ENCODE assay signal across 20 cellular contexts in genomic region chr1:228062085-228062791, GRCh38. TPM values are rescaled to one million over a fixed set of nuclear protein-coding genes. Genes with fewer than 3 reads are reported as not detected.
DNase-seq lines count a peak whose midpoint lies in the region; ATAC-seq and TF ChIP-seq lines count a peak whose summit lies in the region.
"Had no signal": no experiment of that assay in that cellular context is flagged by ENCODE, and none has a peak within 500 bp of the region (broad histone marks: within the 10 kb centered on the region; RNA-seq: fewer than 3 reads in every experiment).

No MANE protein-coding gene starts in this region.

- peaks cover 12% of the 10 kb centered on the region for H3K9me3 Mint-ChIP-seq in nephron progenitor cell
- H3K9me3 Mint-ChIP-seq: IgD-negative memory B cell had no signal

- intact Hi-C loops in Right ventricle myocardium inferior (cut with DNase I): no loop called here
- intact Hi-C loops in left cardiac atrium (cut with DNase I): no loop called here
- intact Hi-C loops in left lung (cut with DNase I): no loop called here
- intact Hi-C loops in sigmoid colon (cut with DNase I): no loop called here

- peaks cover 29 to 100% of the 10 kb centered on the region in 2 donors for H3K27me3 ChIP-seq in left lung
- H3K27me3 ChIP-seq in sigmoid colon: peaks cover 40 to 100% (median 92%) of the 10 kb centered on the region in 3 donors

- H3K36me3 ChIP-seq in left lung (no peaks in the 10 kb centered on the region), sigmoid colon (no peaks in the 10 kb centered on the region)
- H3K36me3 ChIP-seq: SJSA1 had no signal

- no peak overlapping the region for H3K4me3 Mint-ChIP-seq in nephron progenitor cell
- H3K4me3 Mint-ChIP-seq: IgD-negative memory B cell had no signal

- H3K27ac ChIP-seq in left lung (no peak overlapping the region), sigmoid colon (no peak overlapping the region)
- H3K27ac ChIP-seq: C4-2B, PC-9, SJSA1 had no signal

- H3K27me3 Mint-ChIP-seq in nephron progenitor cell (ENCODE audit: low read depth, poor library complexity): peaks cover 48% of the 10 kb centered on the region

- 95% methylated on average over 9 of the region's 9 CpGs for WGBS in sigmoid colon, 2 donors

- TF ChIP-seq EP300 in sigmoid colon (IDR thresholded peaks at IDR 0.05): no peak

- no peak for TF ChIP-seq POLR2A in sigmoid colon (IDR thresholded peaks at IDR 0.05)

- DNase-seq in Right ventricle myocardium inferior (ENCODE audit: missing footprints) (peak; percentile 53), left cardiac atrium (no peak), left lung (peak; percentile 26 to 68), sigmoid colon (peak; percentile 56), nephron progenitor cell (no peak), hypothalamus (lab: John Stamatoyannopoulos, UW) (no peak), GM03348 (ENCODE audit: low spot score) (no peak)
- DNase-seq: Karpas-422, MV-4-11, NCI-H1105 treated with DMSO at 0.1 percent for 48 hours, NCI-H2029 treated with DMSO at 0.1 percent for 48 hours, NCI-H226, NCI-H510A treated with DMSO at 0.1 percent for 48 hours, NCI-H748 treated with DMSO at 0.1 percent for 48 hours, PC-9 had no signal

- no peaks in the 10 kb centered on the region for H3K9me3 ChIP-seq in left lung
- no peaks in the 10 kb centered on the region for H3K9me3 ChIP-seq in sigmoid colon
- H3K9me3 ChIP-seq: SJSA1 had no signal

- TF ChIP-seq CTCF in left lung (IDR thresholded peaks at IDR 0.05) (no peak), sigmoid colon (IDR thresholded peaks at IDR 0.05) (no peak), nephron progenitor cell (IDR thresholded peaks at IDR 0.05) (no peak)

- H3K4me1 Mint-ChIP-seq in nephron progenitor cell: peaks cover 12% of the 10 kb centered on the region

- peaks cover 11 to 20% of the 10 kb centered on the region in 2 donors for H3K4me1 ChIP-seq in left lung
- peaks cover 0 to 22% (median 16%) of the 10 kb centered on the region in 4 donors for H3K4me1 ChIP-seq in sigmoid colon

- ATAC-seq in Right ventricle myocardium inferior (no peak), left cardiac atrium (no peak), left lung (no peak)

- no peaks in the 10 kb centered on the region for H3K36me3 Mint-ChIP-seq in nephron progenitor cell (ENCODE audit: low read depth)

- H3K27ac Mint-ChIP-seq in nephron progenitor cell: no peak overlapping the region
- H3K27ac Mint-ChIP-seq: IgD-negative memory B cell had no signal

- H3K4me3 ChIP-seq in left lung (no peak overlapping the region), sigmoid colon (no peak overlapping the region)
- H3K4me3 ChIP-seq: PC-9, SJSA1 had no signal

RNA-seq across cellular contexts. Expression of gene ARF1, which starts 20.3 kb away (rescaled TPM):
- total RNA-seq in Right ventricle myocardium inferior (281 TPM), left cardiac atrium (100 to 1,000 TPM; 295 to 397 TPM), left lung (100 to 1,000 TPM; 407 to 455 TPM), sigmoid colon (100 to 1,000 TPM; 212 to 250 (median 225) TPM)
- polyA plus RNA-seq in sigmoid colon: 100 to 1,000 TPM; 345 to 482 (median 479) TPM

RNA-seq across cellular contexts. Expression of gene C1orf35, which starts 40.9 kb away (rescaled TPM):
- total RNA-seq in Right ventricle myocardium inferior (6.0 TPM), left cardiac atrium (1 to 10 TPM; 7.7 to 8.0 TPM), left lung (10 to 100 TPM; 12.6 to 13.2 TPM), sigmoid colon (10 to 100 TPM in 3 of 4 donors, 1 to 10 TPM in 1; 7.8 to 18.1 (median 13.0) TPM)
- 10 to 100 TPM in 1 of 3 donors, 1 to 10 TPM in 2; 8.8 to 17.9 (median 9.0) TPM for polyA plus RNA-seq in sigmoid colon

RNA-seq across cellular contexts. Expression of gene MRPL55, which starts 46.9 kb away (rescaled TPM):
- 57.0 TPM for total RNA-seq in Right ventricle myocardium inferior
- 10 to 100 TPM; 43.5 to 48.9 TPM for total RNA-seq in left cardiac atrium
- 10 to 100 TPM; 43.0 to 44.2 TPM for total RNA-seq in left lung
- total RNA-seq in sigmoid colon: 10 to 100 TPM; 62.0 to 90.6 (median 79.3) TPM
- 10 to 100 TPM; 53.5 to 77.4 (median 58.0) TPM for polyA plus RNA-seq in sigmoid colon

RNA-seq across cellular contexts. Expression of gene WNT3A, which starts 55.4 kb away (rescaled TPM):
- total RNA-seq in Right ventricle myocardium inferior: not detected
- not detected for total RNA-seq in left cardiac atrium
- 1 to 10 TPM in 1 of 2 donors, under 1 TPM in 1; 0.96 to 1.5 TPM for total RNA-seq in left lung
- not detected for total RNA-seq in sigmoid colon
- under 1 TPM in 1 of 3 donors, not detected in 2; 0.01 TPM for polyA plus RNA-seq in sigmoid colon
- total RNA-seq: H4, M059J, SJSA1 had no signal
- polyA plus RNA-seq: IgD-negative memory B cell had no signal

Comparison
In these comparisons a context has a peak if more than half of its experiments do, and no peak if none do; other contexts are left out.
1. DNase-seq: peak in Right ventricle myocardium inferior (single experiment), left lung (2 of 2) and sigmoid colon (single experiment); none in left cardiac atrium (single experiment), nephron progenitor cell (single experiment), hypothalamus (0 of 51) and GM03348 (single experiment).